In the genomic region with DNA sequence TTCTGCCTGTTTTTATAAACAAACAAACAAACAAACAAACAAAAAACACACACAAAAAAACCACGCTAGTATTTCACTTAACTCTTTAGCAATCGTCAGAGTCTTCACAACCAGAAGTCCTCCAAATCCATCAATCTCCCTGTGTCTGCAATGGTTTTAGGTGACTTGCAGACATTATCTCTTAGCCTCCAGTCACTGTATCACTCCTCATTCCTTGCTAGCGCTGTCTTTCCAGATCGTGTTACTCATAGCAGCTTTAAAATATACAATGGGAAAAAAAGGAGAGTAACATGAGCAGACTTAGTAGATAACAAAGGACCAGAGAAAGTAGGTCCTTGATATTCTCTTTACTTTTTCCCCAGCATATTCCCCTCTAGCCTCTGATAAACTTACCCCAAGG, we compare ENCODE assay signal across 2 cellular contexts.
TF ChIP-seq lines count a peak whose summit lies in the region.

No MANE protein-coding gene starts in this region.

TF ChIP-seq in GM23338, 12 proteins besides CTCF, POLR2A, EP300 and RAD21 (continued from another document):
- no peak for TF ChIP-seq ETS1 (IDR thresholded peaks at IDR 0.05)
- TF ChIP-seq ZNF114 (CRISPR knock-in tag; IDR thresholded peaks at IDR 0.05) = no peak
- TF ChIP-seq POLR2AphosphoS5 (IDR thresholded peaks at IDR 0.05; ENCODE audit: low read depth) = no peak
- no peak for TF ChIP-seq NANOG (IDR thresholded peaks at IDR 0.05; ENCODE audit: borderline replicate concordance)
- no peak for TF ChIP-seq JUNB (IDR thresholded peaks at IDR 0.05; ENCODE audit: unreplicated experiment)
- TF ChIP-seq CREB1 (CRISPR knock-in tag; IDR thresholded peaks at IDR 0.05; ENCODE audit: low read depth) = no peak
- no peak for TF ChIP-seq EZH2 (IDR thresholded peaks at IDR 0.05; ENCODE audit: low read depth, unreplicated experiment)
- TF ChIP-seq ZNF462 (CRISPR knock-in tag; IDR thresholded peaks at IDR 0.05) = no peak
- no peak for TF ChIP-seq STAT1 (IDR thresholded peaks at IDR 0.05; ENCODE audit: unreplicated experiment)
- TF ChIP-seq, protein P1, sequence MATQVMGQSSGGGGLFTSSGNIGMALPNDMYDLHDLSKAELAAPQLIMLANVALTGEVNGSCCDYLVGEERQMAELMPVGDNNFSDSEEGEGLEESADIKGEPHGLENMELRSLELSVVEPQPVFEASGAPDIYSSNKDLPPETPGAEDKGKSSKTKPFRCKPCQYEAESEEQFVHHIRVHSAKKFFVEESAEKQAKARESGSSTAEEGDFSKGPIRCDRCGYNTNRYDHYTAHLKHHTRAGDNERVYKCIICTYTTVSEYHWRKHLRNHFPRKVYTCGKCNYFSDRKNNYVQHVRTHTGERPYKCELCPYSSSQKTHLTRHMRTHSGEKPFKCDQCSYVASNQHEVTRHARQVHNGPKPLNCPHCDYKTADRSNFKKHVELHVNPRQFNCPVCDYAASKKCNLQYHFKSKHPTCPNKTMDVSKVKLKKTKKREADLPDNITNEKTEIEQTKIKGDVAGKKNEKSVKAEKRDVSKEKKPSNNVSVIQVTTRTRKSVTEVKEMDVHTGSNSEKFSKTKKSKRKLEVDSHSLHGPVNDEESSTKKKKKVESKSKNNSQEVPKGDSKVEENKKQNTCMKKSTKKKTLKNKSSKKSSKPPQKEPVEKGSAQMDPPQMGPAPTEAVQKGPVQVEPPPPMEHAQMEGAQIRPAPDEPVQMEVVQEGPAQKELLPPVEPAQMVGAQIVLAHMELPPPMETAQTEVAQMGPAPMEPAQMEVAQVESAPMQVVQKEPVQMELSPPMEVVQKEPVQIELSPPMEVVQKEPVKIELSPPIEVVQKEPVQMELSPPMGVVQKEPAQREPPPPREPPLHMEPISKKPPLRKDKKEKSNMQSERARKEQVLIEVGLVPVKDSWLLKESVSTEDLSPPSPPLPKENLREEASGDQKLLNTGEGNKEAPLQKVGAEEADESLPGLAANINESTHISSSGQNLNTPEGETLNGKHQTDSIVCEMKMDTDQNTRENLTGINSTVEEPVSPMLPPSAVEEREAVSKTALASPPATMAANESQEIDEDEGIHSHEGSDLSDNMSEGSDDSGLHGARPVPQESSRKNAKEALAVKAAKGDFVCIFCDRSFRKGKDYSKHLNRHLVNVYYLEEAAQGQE (IDR thresholded peaks at IDR 0.05; ENCODE audit: unreplicated experiment) = no peak
TF ChIP-seq in GM23338: peak in this region for 0.

TF ChIP-seq in K562, 482 proteins besides CTCF, POLR2A, EP300 and RAD21:
- TF ChIP-seq PBX2 (CRISPR knock-in tag; IDR thresholded peaks at IDR 0.05; ENCODE audit: low read depth) (no peak), PBX2 (tag; conservative IDR thresholded peaks at IDR 0.05; ENCODE audit: low read depth) (peak; percentile 49; the same call in 1 of the 2 replicates), CBFA2T3 (IDR thresholded peaks at IDR 0.05) (peak; percentile 78), TAF15 (IDR thresholded peaks at IDR 0.05; ENCODE audit: low read depth, low read length) (no peak), CBFA2T2 (conservative IDR thresholded peaks at IDR 0.05) (peak; percentile 57), E2F8 (IDR thresholded peaks at IDR 0.05; ENCODE audit: low read depth, partially characterized antibody) (no peak), GATA2 (CRISPR knock-in tag; IDR thresholded peaks at IDR 0.05) (peak; percentile 37; the same call in 1 of the 2 replicates), ARID1B (IDR thresholded peaks at IDR 0.05) (peak; percentile 69), TAL1 (IDR thresholded peaks at IDR 0.05) (peak; percentile 20; the same call in 1 of the 2 replicates), DPF2 (IDR thresholded peaks at IDR 0.05) (peak; percentile 36; the same call in 1 of the 2 replicates), TCF3 (CRISPR knock-in tag; IDR thresholded peaks at IDR 0.05) (peak; percentile 67), MAFG (tag; conservative IDR thresholded peaks at IDR 0.05) (no peak), NCOR1 (IDR thresholded peaks at IDR 0.05) (peak; percentile 29; the same call in 1 of the 2 replicates), TRIM24 (IDR thresholded peaks at IDR 0.05) (peak in 1 of 2 experiments; percentile 48; a peak in 1 of 4 replicates), MEIS2 (IDR thresholded peaks at IDR 0.05; ENCODE audit: partially characterized antibody) (peak; percentile 82)
- TF ChIP-seq, protein P2, sequence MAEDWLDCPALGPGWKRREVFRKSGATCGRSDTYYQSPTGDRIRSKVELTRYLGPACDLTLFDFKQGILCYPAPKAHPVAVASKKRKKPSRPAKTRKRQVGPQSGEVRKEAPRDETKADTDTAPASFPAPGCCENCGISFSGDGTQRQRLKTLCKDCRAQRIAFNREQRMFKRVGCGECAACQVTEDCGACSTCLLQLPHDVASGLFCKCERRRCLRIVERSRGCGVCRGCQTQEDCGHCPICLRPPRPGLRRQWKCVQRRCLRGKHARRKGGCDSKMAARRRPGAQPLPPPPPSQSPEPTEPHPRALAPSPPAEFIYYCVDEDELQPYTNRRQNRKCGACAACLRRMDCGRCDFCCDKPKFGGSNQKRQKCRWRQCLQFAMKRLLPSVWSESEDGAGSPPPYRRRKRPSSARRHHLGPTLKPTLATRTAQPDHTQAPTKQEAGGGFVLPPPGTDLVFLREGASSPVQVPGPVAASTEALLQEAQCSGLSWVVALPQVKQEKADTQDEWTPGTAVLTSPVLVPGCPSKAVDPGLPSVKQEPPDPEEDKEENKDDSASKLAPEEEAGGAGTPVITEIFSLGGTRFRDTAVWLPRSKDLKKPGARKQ (CRISPR knock-in tag; IDR thresholded peaks at IDR 0.05) = no peak
- TF ChIP-seq, protein P3, sequence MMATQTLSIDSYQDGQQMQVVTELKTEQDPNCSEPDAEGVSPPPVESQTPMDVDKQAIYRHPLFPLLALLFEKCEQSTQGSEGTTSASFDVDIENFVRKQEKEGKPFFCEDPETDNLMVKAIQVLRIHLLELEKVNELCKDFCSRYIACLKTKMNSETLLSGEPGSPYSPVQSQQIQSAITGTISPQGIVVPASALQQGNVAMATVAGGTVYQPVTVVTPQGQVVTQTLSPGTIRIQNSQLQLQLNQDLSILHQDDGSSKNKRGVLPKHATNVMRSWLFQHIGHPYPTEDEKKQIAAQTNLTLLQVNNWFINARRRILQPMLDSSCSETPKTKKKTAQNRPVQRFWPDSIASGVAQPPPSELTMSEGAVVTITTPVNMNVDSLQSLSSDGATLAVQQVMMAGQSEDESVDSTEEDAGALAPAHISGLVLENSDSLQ (IDR thresholded peaks at IDR 0.05) = peak; percentile 50
TF ChIP-seq in K562: peak in this region for 12.
